Comparison of ENCODE assay signal across 17 cellular contexts in genomic region chr22:27317961-27318360, GRCh38.
A peak's percentile ranks its signal among the peaks of the same experiment; 100 is the strongest.
DNase-seq lines count a peak whose midpoint lies in the region; ATAC-seq and TF ChIP-seq lines count a peak whose summit lies in the region.
"Had no signal": no experiment of that assay in that cellular context is flagged by ENCODE, and none has a peak within 500 bp of the region (broad histone marks: within the 10 kb centered on the region; RNA-seq: fewer than 3 reads in every experiment).

No MANE protein-coding gene starts in this region.

- no peak overlapping the region for H2AFZ ChIP-seq in neural cell (ENCODE audit: low read depth, low read length)

- H3K4me1 ChIP-seq in BE2C, result peaks cover 3% of the 10 kb centered on the region; the same call in 1 of the 2 replicates

- DNase-seq in BJ (ENCODE audit: low read depth) (peak; percentile 19), LoVo (ENCODE audit: low spot score) (peak; percentile 37), NCI-H1930 (lab: John Stamatoyannopoulos, UW) (no peak), cerebellum (ENCODE audit: low spot score) (no peak), BE2C (no peak), sciatic nerve (ENCODE audit: low spot score) (no peak)
- DNase-seq: activated effector memory CD4-positive, alpha-beta T cell treated with Interleukin-2 at 50 U/mL for 16 hours; AML-193; midbrain; NCI-H187 treated with DMSO at 0.1 percent for 48 hours; stimulated activated naive CD4-positive, alpha-beta T cell treated with Interleukin-2 at 50 U/mL for 16 hours; T-helper 17 cell had no signal

- peak overlapping the region; percentile 72 to 98 (median 88) for H3K27ac Mint-ChIP-seq in brain
- H3K27ac Mint-ChIP-seq: T-helper 17 cell had no signal

- intact Hi-C loops in sciatic nerve (cut with DNase I), result no loop called here

- H3K4me3 ChIP-seq in BJ (ENCODE audit: low read depth, low read length) (no peak overlapping the region), neural cell (ENCODE audit: low read length) (no peak overlapping the region), BE2C (ENCODE audit: low read depth, low read length) (no peak overlapping the region)
- H3K4me3 ChIP-seq: ovary, Peyer's patch had no signal

- peak overlapping the region; percentile 96 for H3K27ac ChIP-seq in neural cell (ENCODE audit: low read length)
- H3K27ac ChIP-seq: ovary had no signal

- TF ChIP-seq CTCF in BJ (IDR thresholded peaks at IDR 0.05; ENCODE audit: insufficient read depth, low read depth, low read length) (no peak), brain (conservative IDR thresholded peaks at IDR 0.05) (no peak), neural cell (IDR thresholded peaks at IDR 0.05; ENCODE audit: poor library complexity, severe bottlenecking) (no peak), BE2C (IDR thresholded peaks at IDR 0.05; ENCODE audit: low read depth, low read length) (no peak)

- H3K79me2 ChIP-seq in neural cell (replicated peaks; ENCODE audit: insufficient read depth, low read length), result no peaks in the 10 kb centered on the region

- CTCF ChIA-PET in BJ (lab: Yijun Ruan, JAX), result interaction anchor here (0.6 to 2.5 kb wide), 3 partner anchors 13 to 669 kb away, joined by 3 to 8 read pairs (median 3); no protein-coding TSS in a partner anchor

- H3K4me3 Mint-ChIP-seq in brain, result peak overlapping the region; percentile 9 to 57 (median 36)
- H3K4me3 Mint-ChIP-seq: T-helper 17 cell had no signal

- peaks cover 6 to 23% (median 10%) of the 10 kb centered on the region in 5 experiments for H3K9me3 Mint-ChIP-seq in brain

- H3K4me1 Mint-ChIP-seq in brain, result peaks cover 50% of the 10 kb centered on the region
- H3K4me1 Mint-ChIP-seq: T-helper 17 cell had no signal

- no peaks in the 10 kb centered on the region for H3K9me2 ChIP-seq in neural cell (ENCODE audit: insufficient read depth, low read length)

- H3K4me2 ChIP-seq in neural cell (ENCODE audit: low read length), result no peak overlapping the region

- H3K36me3 ChIP-seq in BJ (ENCODE audit: control insufficient read depth, insufficient read depth, low read length), result no peaks in the 10 kb centered on the region
- no peaks in the 10 kb centered on the region for H3K36me3 ChIP-seq in neural cell (ENCODE audit: insufficient read depth, low read length)
- H3K36me3 ChIP-seq in BE2C, result no peaks in the 10 kb centered on the region
- H3K36me3 ChIP-seq: ovary, Peyer's patch had no signal

- no peaks in the 10 kb centered on the region for H3F3A ChIP-seq in neural cell (ENCODE audit: insufficient read depth, low read length, poor library complexity, severe bottlenecking)

- ATAC-seq in sciatic nerve, result no peak
- ATAC-seq: activated CD4-positive, CD25-positive, alpha-beta regulatory T cell treated with anti-CD3 and anti-CD28 coated beads, Interleukin-2, amount 50 U/mL, for 24 hours; T-helper 17 cell had no signal

- peaks cover 7% of the 10 kb centered on the region for H3K27me3 Mint-ChIP-seq in brain

- H3K9ac ChIP-seq in neural cell (ENCODE audit: low read length), result peak overlapping the region; percentile 61

- TF ChIP-seq EP300 in neural cell (conservative IDR thresholded peaks at IDR 0.05; ENCODE audit: poor library complexity, severe bottlenecking), result no peak

- H3K27me3 ChIP-seq in BJ (ENCODE audit: control insufficient read depth, insufficient read depth, low read length), result peaks cover 25% of the 10 kb centered on the region
- H3K27me3 ChIP-seq in neural cell (ENCODE audit: insufficient read depth, low read depth, low read length), result no peaks in the 10 kb centered on the region
- peaks cover 3% of the 10 kb centered on the region; the same call in 1 of the 2 replicates for H3K27me3 ChIP-seq in BE2C
- H3K27me3 ChIP-seq: ovary, Peyer's patch had no signal

- no peak for TF ChIP-seq RAD21 in neural cell (conservative IDR thresholded peaks at IDR 0.05)

- no peaks in the 10 kb centered on the region for H4K20me1 ChIP-seq in neural cell (ENCODE audit: insufficient read depth)

- H3K9me3 ChIP-seq in neural cell (ENCODE audit: low read length) (no peaks in the 10 kb centered on the region), BE2C (no peaks in the 10 kb centered on the region)
- H3K9me3 ChIP-seq: ovary, Peyer's patch had no signal

- H3K36me3 Mint-ChIP-seq in brain, result no peaks in the 10 kb centered on the region

- POLR2A ChIA-PET in BJ (lab: Charles Lee), result no interaction called here

TF ChIP-seq in neural cell, 6 proteins besides CTCF, POLR2A, EP300 and RAD21:
- TF ChIP-seq REST (IDR thresholded peaks at IDR 0.05; ENCODE audit: borderline replicate concordance) (no peak), TAF1 (IDR thresholded peaks at IDR 0.05; ENCODE audit: low read depth) (no peak), POLR2AphosphoS5 (IDR thresholded peaks at IDR 0.05) (no peak), SMC3 (conservative IDR thresholded peaks at IDR 0.05; ENCODE audit: poor library complexity) (no peak), MXI1 (conservative IDR thresholded peaks at IDR 0.05; ENCODE audit: poor library complexity, severe bottlenecking) (no peak), EZH2 (IDR thresholded peaks at IDR 0.05; ENCODE audit: borderline replicate concordance, insufficient read depth, low read length, poor library complexity, severe bottlenecking) (no peak)

Comparison
In these comparisons a context has a peak if more than half of its experiments do, and no peak if none do; other contexts are left out.
1. DNase-seq: peak in BJ (single experiment) and LoVo (single experiment); none in NCI-H1930 (0 of 2), cerebellum (single experiment), BE2C (single experiment) and sciatic nerve (single experiment).